Comparison of ENCODE assay signal across 28 cellular contexts in the genomic region with DNA sequence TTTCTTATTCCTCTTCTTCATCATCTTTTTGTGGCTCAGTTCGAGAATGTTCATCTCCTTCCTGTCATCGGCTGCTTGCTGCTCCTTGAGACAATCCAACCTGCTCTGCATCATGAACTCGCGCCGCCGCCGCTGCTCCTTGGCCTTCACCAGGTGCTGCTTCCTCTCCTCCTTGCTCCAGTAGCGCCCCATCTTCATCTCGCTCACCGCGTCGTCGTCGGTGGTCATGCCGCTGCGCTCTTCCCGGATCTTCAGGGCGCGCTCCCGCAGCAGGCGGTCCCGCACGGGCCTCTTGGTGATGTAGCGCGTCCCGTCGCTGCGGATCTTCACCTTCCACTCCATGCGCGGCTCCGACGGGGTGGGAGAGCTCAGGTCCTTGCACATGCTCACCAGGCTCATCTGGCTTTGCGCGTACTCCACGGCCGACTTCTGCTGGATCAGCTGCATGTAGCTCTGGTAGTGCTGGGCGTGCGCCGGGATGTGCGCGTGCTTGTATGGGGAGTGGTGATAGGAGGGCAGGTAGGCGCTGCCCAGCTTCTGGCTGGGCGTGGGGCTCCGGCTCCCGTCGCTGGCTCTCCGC.
"Had no signal": no experiment of that assay in that cellular context is flagged by ENCODE, and none has a peak within 500 bp of the region (broad histone marks: within the 10 kb centered on the region; RNA-seq: fewer than 3 reads in every experiment).

No MANE protein-coding gene starts in this region.

- H3K27ac Mint-ChIP-seq: effector memory CD8-positive, alpha-beta T cell; immature natural killer cell; memory B cell; natural killer cell; progenitor cell of endocrine pancreas; stimulated activated memory B cell treated with anti-CD40 and anti-IgM and Interleukin-4, amounts not matched to agents 10 μg/mL and 1 μg/mL and 100 μg/mL, for 72 hours had no signal

- H3K4me1 ChIP-seq: esophagus squamous epithelium, heart right ventricle, parathyroid adenoma, right atrium auricular region, transverse colon, vagina had no signal

- H3K27ac ChIP-seq: esophagus squamous epithelium, heart right ventricle, parathyroid adenoma, right atrium auricular region, transverse colon, vagina had no signal

- H3K9me3 Mint-ChIP-seq: neural crest cell had no signal

- DNase-seq: cortex of kidney; effector memory CD8-positive, alpha-beta T cell; erythroblast; esophagus squamous epithelium; foreskin melanocyte; glutamatergic neuron; heart right ventricle; hippocampal formation; immature natural killer cell; islet precursor cell; kidney glomerular epithelial cell; left colon; natural killer cell; stimulated activated CD4-positive, alpha-beta T cell treated with anti-CD3 and anti-CD28 coated beads, Interleukin-12 subunit alpha, Interleukin-12 subunit beta, amount 100 ng/mL, for 4 hours; stimulated activated CD4-positive, alpha-beta T cell treated with anti-CD3 and anti-CD28 coated beads, Interleukin-2, amount 100 ng/mL, for 24 hours; stimulated activated CD4-positive, alpha-beta T cell treated with anti-CD3 and anti-CD28 coated beads, Interleukin-4, amount 100 ng/mL, for 24 hours; stimulated activated naive CD8-positive, alpha-beta T cell treated with anti-CD3 and anti-CD28 coated beads, Interleukin-15, Interleukin-2, amounts not matched to agents 100 U/mL and 50 U/mL, for 24 hours; transverse colon had no signal

- H3K4me3 ChIP-seq: esophagus squamous epithelium, heart right ventricle, lung, right atrium auricular region, smooth muscle cell, transverse colon, vagina had no signal

- ATAC-seq: effector memory CD8-positive, alpha-beta T cell; left colon; sciatic nerve; stimulated activated memory B cell treated with anti-CD40 and anti-IgM and Interleukin-4, amounts not matched to agents 10 μg/mL and 1 μg/mL and 100 μg/mL, for 72 hours; stimulated activated naive CD8-positive, alpha-beta T cell treated with anti-CD3 and anti-CD28 coated beads, Interleukin-15, Interleukin-2, amounts not matched to agents 100 U/mL and 50 U/mL, for 24 hours had no signal

- H3K27me3 Mint-ChIP-seq: effector memory CD8-positive, alpha-beta T cell; memory B cell; progenitor cell of endocrine pancreas; stimulated activated memory B cell treated with anti-CD40 and anti-IgM and Interleukin-4, amounts not matched to agents 10 μg/mL and 1 μg/mL and 100 μg/mL, for 72 hours had no signal

- H3K9me3 ChIP-seq: right atrium auricular region, transverse colon, vagina had no signal

- H3K4me3 Mint-ChIP-seq: effector memory CD8-positive, alpha-beta T cell; immature natural killer cell; memory B cell; natural killer cell; neural crest cell; stimulated activated memory B cell treated with anti-CD40 and anti-IgM and Interleukin-4, amounts not matched to agents 10 μg/mL and 1 μg/mL and 100 μg/mL, for 72 hours had no signal

- H3K36me3 Mint-ChIP-seq: immature natural killer cell; memory B cell; natural killer cell; stimulated activated memory B cell treated with anti-CD40 and anti-IgM and Interleukin-4, amounts not matched to agents 10 μg/mL and 1 μg/mL and 100 μg/mL, for 72 hours had no signal

- H3K4me1 Mint-ChIP-seq: immature natural killer cell; memory B cell; natural killer cell; neural crest cell; stimulated activated memory B cell treated with anti-CD40 and anti-IgM and Interleukin-4, amounts not matched to agents 10 μg/mL and 1 μg/mL and 100 μg/mL, for 72 hours had no signal

- H3K27me3 ChIP-seq: esophagus squamous epithelium, heart right ventricle, right atrium auricular region, transverse colon, vagina had no signal
